In genomic region chr14:101780390-101780789, GRCh38 we compare ENCODE assay signal across 15 cellular contexts. TPM values are rescaled to one million over a fixed set of nuclear protein-coding genes. Genes with fewer than 3 reads are reported as not detected.
DNase-seq lines count a peak whose midpoint lies in the region; ATAC-seq, FAIRE-seq and TF ChIP-seq lines count a peak whose summit lies in the region.
"Had no signal": no experiment of that assay in that cellular context is flagged by ENCODE, and none has a peak within 500 bp of the region (broad histone marks: within the 10 kb centered on the region; RNA-seq: fewer than 3 reads in every experiment).

No MANE protein-coding gene starts in this region.

- H3K4me3 ChIP-seq in WERI-Rb-1 (ENCODE audit: low read depth, low read length): no peak overlapping the region

- FAIRE-seq in RCC 7860 (lab: Jason Lieb, UNC): no peak

- H3K27me3 ChIP-seq in WERI-Rb-1 (ENCODE audit: insufficient read depth, low read depth, severe bottlenecking): no peaks in the 10 kb centered on the region
- H3K27me3 ChIP-seq: vagina had no signal

- H3K27me3 Mint-ChIP-seq in activated T-cell treated with anti-CD3 and anti-CD28 coated beads, Interleukin-2, amount 50 U/mL, for 4 hours (ENCODE audit: low read depth): no peaks in the 10 kb centered on the region
- H3K27me3 Mint-ChIP-seq in activated B cell treated with CpG ODN at 0.5 μM for 24 hours: peaks cover 1% of the 10 kb centered on the region
- H3K27me3 Mint-ChIP-seq in stimulated activated memory B cell treated with anti-CD40 and anti-IgM and Interleukin-4, amounts not matched to agents 10 μg/mL and 1 μg/mL and 100 μg/mL, for 72 hours: peaks cover 8% of the 10 kb centered on the region

- peak overlapping the region; percentile 76 for H3K4me3 Mint-ChIP-seq in activated T-cell treated with anti-CD3 and anti-CD28 coated beads, Interleukin-2, amount 50 U/mL, for 4 hours
- peak overlapping the region; percentile 73 for H3K4me3 Mint-ChIP-seq in activated B cell treated with CpG ODN at 0.5 μM for 24 hours
- peak overlapping the region; percentile 81 for H3K4me3 Mint-ChIP-seq in stimulated activated memory B cell treated with anti-CD40 and anti-IgM and Interleukin-4, amounts not matched to agents 10 μg/mL and 1 μg/mL and 100 μg/mL, for 72 hours

- no peaks in the 10 kb centered on the region for H3K9me3 Mint-ChIP-seq in activated T-cell treated with anti-CD3 and anti-CD28 coated beads, Interleukin-2, amount 50 U/mL, for 4 hours
- H3K9me3 Mint-ChIP-seq in activated B cell treated with CpG ODN at 0.5 μM for 24 hours: no peaks in the 10 kb centered on the region
- H3K9me3 Mint-ChIP-seq in stimulated activated memory B cell treated with anti-CD40 and anti-IgM and Interleukin-4, amounts not matched to agents 10 μg/mL and 1 μg/mL and 100 μg/mL, for 72 hours: no peaks in the 10 kb centered on the region

- no peak overlapping the region for H3K27ac ChIP-seq in WERI-Rb-1
- H3K27ac ChIP-seq: vagina had no signal

- ATAC-seq in activated T-cell treated with anti-CD3 and anti-CD28 coated beads, Interleukin-2, amount 50 U/mL, for 4 hours: no peak
- ATAC-seq in activated B cell treated with CpG ODN at 0.5 μM for 24 hours (ENCODE audit: low read depth): no peak
- no peak for ATAC-seq in stimulated activated memory B cell treated with anti-CD40 and anti-IgM and Interleukin-4, amounts not matched to agents 10 μg/mL and 1 μg/mL and 100 μg/mL, for 72 hours

- TF ChIP-seq CTCF in activated B cell treated with CpG ODN at 0.5 μM for 24 hours (IDR thresholded peaks at IDR 0.05): no peak
- no peak for TF ChIP-seq CTCF in WERI-Rb-1 (IDR thresholded peaks at IDR 0.05; ENCODE audit: low read depth, low read length)

- no peaks in the 10 kb centered on the region for H3K9me3 ChIP-seq in WERI-Rb-1 (ENCODE audit: severe bottlenecking)
- H3K9me3 ChIP-seq: vagina had no signal

- peaks cover 40% of the 10 kb centered on the region for H3K4me1 Mint-ChIP-seq in activated T-cell treated with anti-CD3 and anti-CD28 coated beads, Interleukin-2, amount 50 U/mL, for 4 hours (ENCODE audit: low read depth)
- H3K4me1 Mint-ChIP-seq in activated B cell treated with CpG ODN at 0.5 μM for 24 hours: peaks cover 45% of the 10 kb centered on the region
- H3K4me1 Mint-ChIP-seq in stimulated activated memory B cell treated with anti-CD40 and anti-IgM and Interleukin-4, amounts not matched to agents 10 μg/mL and 1 μg/mL and 100 μg/mL, for 72 hours: peaks cover 45% of the 10 kb centered on the region

- POLR2A ChIA-PET in activated B cell treated with CpG ODN at 0.5 μM for 24 hours (lab: Charles Lee): interaction anchor here (1.6 kb wide), 2 partner anchors 29 to 538 kb away, joined by 3 to 11 read pairs; no protein-coding TSS in a partner anchor

- no peaks in the 10 kb centered on the region for H3K36me3 ChIP-seq in WERI-Rb-1
- H3K36me3 ChIP-seq: vagina had no signal

- H3K36me3 Mint-ChIP-seq in activated T-cell treated with anti-CD3 and anti-CD28 coated beads, Interleukin-2, amount 50 U/mL, for 4 hours (ENCODE audit: insufficient read depth): peaks cover 9% of the 10 kb centered on the region
- no peaks in the 10 kb centered on the region for H3K36me3 Mint-ChIP-seq in activated B cell treated with CpG ODN at 0.5 μM for 24 hours (ENCODE audit: low read depth)
- peaks cover 6% of the 10 kb centered on the region for H3K36me3 Mint-ChIP-seq in stimulated activated memory B cell treated with anti-CD40 and anti-IgM and Interleukin-4, amounts not matched to agents 10 μg/mL and 1 μg/mL and 100 μg/mL, for 72 hours

- intact Hi-C loops in activated B cell treated with CpG ODN at 0.5 μM for 24 hours (cut with micrococcal nuclease): no loop called here

- H3K27ac Mint-ChIP-seq in activated B cell treated with CpG ODN at 0.5 μM for 24 hours: no peak overlapping the region
- H3K27ac Mint-ChIP-seq in stimulated activated memory B cell treated with anti-CD40 and anti-IgM and Interleukin-4, amounts not matched to agents 10 μg/mL and 1 μg/mL and 100 μg/mL, for 72 hours: peak overlapping the region; percentile 77

- CTCF ChIA-PET in activated B cell treated with CpG ODN at 0.5 μM for 24 hours (lab: Charles Lee): no interaction called here

- no peak for DNase-seq in activated T-cell treated with anti-CD3 and anti-CD28 coated beads, Interleukin-2, amount 50 U/mL, for 4 hours
- no peak for DNase-seq in activated T-cell treated with anti-CD3 and anti-CD28 coated beads, Interleukin-2, amount 50 U/mL, for 48 hours
- no peak for DNase-seq in activated B cell treated with CpG ODN at 0.5 μM for 24 hours
- peak; percentile 26 for DNase-seq in left kidney (ENCODE audit: low read depth, low spot score)
- DNase-seq in RCC 7860 (ENCODE audit: low spot score): no peak
- no peak for DNase-seq in WERI-Rb-1
- DNase-seq in COLO829 (ENCODE audit: low spot score): no peak
- DNase-seq: amygdala; DMS79 treated with DMSO at 0.1 percent for 48 hours; Karpas-422; midbrain; NCI-H187; NK-92 treated with Interleukin-12 subunit alpha and Interleukin-12 subunit beta, amount 100 ng/mL, for 24 hours had no signal

RNA-seq across cellular contexts. Expression of gene PPP2R5C, which starts 18.9 kb away (rescaled TPM):
- total RNA-seq in activated T-cell treated with anti-CD3 and anti-CD28 coated beads, Interleukin-2, amount 50 U/mL, for 4 hours: 100 to 1,000 TPM; 160 to 180 (median 173) TPM
- total RNA-seq in activated B cell treated with CpG ODN at 0.5 μM for 24 hours: 197 and 227 TPM in 2 replicates
